Comparison of ENCODE assay signal across 17 cellular contexts in the genomic region with DNA sequence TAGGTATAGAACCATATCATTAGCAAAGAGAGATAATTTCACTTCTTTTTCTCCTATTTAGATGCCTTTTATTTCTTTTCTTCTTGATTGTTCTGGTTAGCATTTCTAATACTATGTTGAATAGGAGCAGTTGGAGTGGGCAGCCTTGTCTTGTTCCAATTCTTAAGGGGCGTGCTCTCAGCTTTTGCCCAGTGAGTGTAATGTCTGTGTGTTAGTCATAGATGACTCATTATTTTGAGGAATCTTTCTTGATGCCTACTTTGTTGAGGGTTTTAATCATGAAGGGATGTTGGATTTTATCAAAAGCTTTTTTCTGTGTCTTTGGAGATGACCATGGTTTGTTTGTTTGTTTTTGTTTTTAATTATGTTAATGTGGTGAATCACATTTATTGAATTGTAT.
DNase-seq lines count a peak whose midpoint lies in the region; ATAC-seq and TF ChIP-seq lines count a peak whose summit lies in the region.
"Had no signal": no experiment of that assay in that cellular context is flagged by ENCODE, and none has a peak within 500 bp of the region (broad histone marks: within the 10 kb centered on the region; RNA-seq: fewer than 3 reads in every experiment).

No MANE protein-coding gene starts in this region.

- DNase-seq in A172 (ENCODE audit: low spot score) (peak; percentile 70), HCEC 1CT (peak; percentile 11), RWPE2 (ENCODE audit: low spot score) (no peak), fibroblast of pulmonary artery (ENCODE audit: low read depth) (peak; percentile 7), GM23338 (ENCODE audit: low spot score) (no peak), AG20443 (ENCODE audit: low spot score) (no peak), AG08395 (ENCODE audit: low spot score) (no peak)
- DNase-seq in stimulated activated CD4-positive, alpha-beta T cell treated with anti-CD3 and anti-CD28 coated beads, Interleukin-12 subunit alpha, Interleukin-12 subunit beta, amount 100 ng/mL, for 4 hours, result no peak
- DNase-seq: activated CD4-positive, alpha-beta T cell treated with anti-CD3 and anti-CD28 coated beads for 4 hours; CD4-positive, CD25-positive, alpha-beta regulatory T cell; cerebellar nuclear complex; hypothalamus; NCI-H1417; OCI-M1; psoas muscle; T-helper 9 cell had no signal

- no peaks in the 10 kb centered on the region for H3K9me3 ChIP-seq in RWPE2 (ENCODE audit: severe bottlenecking)

- no peak overlapping the region for H3K4me3 ChIP-seq in RWPE2 (ENCODE audit: severe bottlenecking)
- H3K4me3 ChIP-seq in fibroblast of pulmonary artery (replicated peaks; ENCODE audit: low read depth, low read length), result no peak overlapping the region
- H3K4me3 ChIP-seq in GM23338, result no peak overlapping the region
- H3K4me3 ChIP-seq: psoas muscle had no signal

- no peaks in the 10 kb centered on the region for H3K79me2 ChIP-seq in GM23338 (replicated peaks; ENCODE audit: insufficient read depth)

- H3K36me3 ChIP-seq in RWPE2 (ENCODE audit: low read depth) (no peaks in the 10 kb centered on the region), GM23338 (ENCODE audit: insufficient read depth) (no peaks in the 10 kb centered on the region)

- H3K27me3 Mint-ChIP-seq in GM23338 (ENCODE audit: insufficient read depth, low read depth, poor library complexity), result no peaks in the 10 kb centered on the region
- H3K27me3 Mint-ChIP-seq: CD4-positive, CD25-positive, alpha-beta regulatory T cell had no signal

- TF ChIP-seq CTCF in RWPE2 (IDR thresholded peaks at IDR 0.05; ENCODE audit: poor library complexity, severe bottlenecking) (no peak), fibroblast of pulmonary artery (IDR thresholded peaks at IDR 0.05; ENCODE audit: low read length, missing control alignments) (no peak), GM23338 (conservative IDR thresholded peaks at IDR 0.05; ENCODE audit: low read depth in 2 of 2) (no peak)

- H3K27ac Mint-ChIP-seq in GM23338, result no peak overlapping the region
- H3K27ac Mint-ChIP-seq: CD4-positive, CD25-positive, alpha-beta regulatory T cell had no signal

- no peaks in the 10 kb centered on the region for H3K4me1 Mint-ChIP-seq in GM23338
- H3K4me1 Mint-ChIP-seq: CD4-positive, CD25-positive, alpha-beta regulatory T cell had no signal

- H3K36me3 Mint-ChIP-seq in GM23338 (ENCODE audit: low read depth), result no peaks in the 10 kb centered on the region
- H3K36me3 Mint-ChIP-seq: CD4-positive, CD25-positive, alpha-beta regulatory T cell had no signal

- H3K27me3 ChIP-seq in RWPE2 (ENCODE audit: insufficient read depth, poor library complexity, severe bottlenecking) (no peaks in the 10 kb centered on the region), GM23338 (ENCODE audit: insufficient read depth) (no peaks in the 10 kb centered on the region)

- H4K20me1 ChIP-seq in GM23338 (replicated peaks; ENCODE audit: insufficient read depth), result no peaks in the 10 kb centered on the region

- H3K4me1 ChIP-seq in RWPE2 (ENCODE audit: insufficient read depth, poor library complexity, severe bottlenecking), result no peaks in the 10 kb centered on the region
- H3K4me1 ChIP-seq in GM23338 (ENCODE audit: insufficient read depth), result no peaks in the 10 kb centered on the region
- H3K4me1 ChIP-seq: psoas muscle had no signal

- H2AFZ ChIP-seq in GM23338, result no peak overlapping the region

- ATAC-seq in RWPE2 (ENCODE audit: low read depth) (peak; percentile 70; the same call in 2 of the 3 replicates), GM23338 (no peak)
- ATAC-seq: psoas muscle had no signal

- no peaks in the 10 kb centered on the region for H3K9me3 Mint-ChIP-seq in GM23338

- H3K27ac ChIP-seq in RWPE2 (ENCODE audit: poor library complexity, severe bottlenecking) (no peak overlapping the region), GM23338 (ENCODE audit: low read depth) (no peak overlapping the region)
- H3K27ac ChIP-seq: KMS-11, psoas muscle had no signal

- H3K9me2 ChIP-seq in GM23338 (ENCODE audit: insufficient read depth), result peaks cover 13% of the 10 kb centered on the region; the same call in 1 of the 2 replicates

- H3K4me3 Mint-ChIP-seq in GM23338, result no peak overlapping the region
- H3K4me3 Mint-ChIP-seq: CD4-positive, CD25-positive, alpha-beta regulatory T cell had no signal

- no peaks in the 10 kb centered on the region for H3F3A ChIP-seq in GM23338 (replicated peaks; ENCODE audit: low read depth)

- H3K4me2 ChIP-seq in GM23338, result no peak overlapping the region
- H3K4me2 ChIP-seq: KMS-11 had no signal

TF ChIP-seq in GM23338, 12 proteins besides CTCF, POLR2A, EP300 and RAD21 (continues in another document):
- TF ChIP-seq POLR2AphosphoS5 (IDR thresholded peaks at IDR 0.05; ENCODE audit: low read depth), result no peak
- TF ChIP-seq, protein P1, sequence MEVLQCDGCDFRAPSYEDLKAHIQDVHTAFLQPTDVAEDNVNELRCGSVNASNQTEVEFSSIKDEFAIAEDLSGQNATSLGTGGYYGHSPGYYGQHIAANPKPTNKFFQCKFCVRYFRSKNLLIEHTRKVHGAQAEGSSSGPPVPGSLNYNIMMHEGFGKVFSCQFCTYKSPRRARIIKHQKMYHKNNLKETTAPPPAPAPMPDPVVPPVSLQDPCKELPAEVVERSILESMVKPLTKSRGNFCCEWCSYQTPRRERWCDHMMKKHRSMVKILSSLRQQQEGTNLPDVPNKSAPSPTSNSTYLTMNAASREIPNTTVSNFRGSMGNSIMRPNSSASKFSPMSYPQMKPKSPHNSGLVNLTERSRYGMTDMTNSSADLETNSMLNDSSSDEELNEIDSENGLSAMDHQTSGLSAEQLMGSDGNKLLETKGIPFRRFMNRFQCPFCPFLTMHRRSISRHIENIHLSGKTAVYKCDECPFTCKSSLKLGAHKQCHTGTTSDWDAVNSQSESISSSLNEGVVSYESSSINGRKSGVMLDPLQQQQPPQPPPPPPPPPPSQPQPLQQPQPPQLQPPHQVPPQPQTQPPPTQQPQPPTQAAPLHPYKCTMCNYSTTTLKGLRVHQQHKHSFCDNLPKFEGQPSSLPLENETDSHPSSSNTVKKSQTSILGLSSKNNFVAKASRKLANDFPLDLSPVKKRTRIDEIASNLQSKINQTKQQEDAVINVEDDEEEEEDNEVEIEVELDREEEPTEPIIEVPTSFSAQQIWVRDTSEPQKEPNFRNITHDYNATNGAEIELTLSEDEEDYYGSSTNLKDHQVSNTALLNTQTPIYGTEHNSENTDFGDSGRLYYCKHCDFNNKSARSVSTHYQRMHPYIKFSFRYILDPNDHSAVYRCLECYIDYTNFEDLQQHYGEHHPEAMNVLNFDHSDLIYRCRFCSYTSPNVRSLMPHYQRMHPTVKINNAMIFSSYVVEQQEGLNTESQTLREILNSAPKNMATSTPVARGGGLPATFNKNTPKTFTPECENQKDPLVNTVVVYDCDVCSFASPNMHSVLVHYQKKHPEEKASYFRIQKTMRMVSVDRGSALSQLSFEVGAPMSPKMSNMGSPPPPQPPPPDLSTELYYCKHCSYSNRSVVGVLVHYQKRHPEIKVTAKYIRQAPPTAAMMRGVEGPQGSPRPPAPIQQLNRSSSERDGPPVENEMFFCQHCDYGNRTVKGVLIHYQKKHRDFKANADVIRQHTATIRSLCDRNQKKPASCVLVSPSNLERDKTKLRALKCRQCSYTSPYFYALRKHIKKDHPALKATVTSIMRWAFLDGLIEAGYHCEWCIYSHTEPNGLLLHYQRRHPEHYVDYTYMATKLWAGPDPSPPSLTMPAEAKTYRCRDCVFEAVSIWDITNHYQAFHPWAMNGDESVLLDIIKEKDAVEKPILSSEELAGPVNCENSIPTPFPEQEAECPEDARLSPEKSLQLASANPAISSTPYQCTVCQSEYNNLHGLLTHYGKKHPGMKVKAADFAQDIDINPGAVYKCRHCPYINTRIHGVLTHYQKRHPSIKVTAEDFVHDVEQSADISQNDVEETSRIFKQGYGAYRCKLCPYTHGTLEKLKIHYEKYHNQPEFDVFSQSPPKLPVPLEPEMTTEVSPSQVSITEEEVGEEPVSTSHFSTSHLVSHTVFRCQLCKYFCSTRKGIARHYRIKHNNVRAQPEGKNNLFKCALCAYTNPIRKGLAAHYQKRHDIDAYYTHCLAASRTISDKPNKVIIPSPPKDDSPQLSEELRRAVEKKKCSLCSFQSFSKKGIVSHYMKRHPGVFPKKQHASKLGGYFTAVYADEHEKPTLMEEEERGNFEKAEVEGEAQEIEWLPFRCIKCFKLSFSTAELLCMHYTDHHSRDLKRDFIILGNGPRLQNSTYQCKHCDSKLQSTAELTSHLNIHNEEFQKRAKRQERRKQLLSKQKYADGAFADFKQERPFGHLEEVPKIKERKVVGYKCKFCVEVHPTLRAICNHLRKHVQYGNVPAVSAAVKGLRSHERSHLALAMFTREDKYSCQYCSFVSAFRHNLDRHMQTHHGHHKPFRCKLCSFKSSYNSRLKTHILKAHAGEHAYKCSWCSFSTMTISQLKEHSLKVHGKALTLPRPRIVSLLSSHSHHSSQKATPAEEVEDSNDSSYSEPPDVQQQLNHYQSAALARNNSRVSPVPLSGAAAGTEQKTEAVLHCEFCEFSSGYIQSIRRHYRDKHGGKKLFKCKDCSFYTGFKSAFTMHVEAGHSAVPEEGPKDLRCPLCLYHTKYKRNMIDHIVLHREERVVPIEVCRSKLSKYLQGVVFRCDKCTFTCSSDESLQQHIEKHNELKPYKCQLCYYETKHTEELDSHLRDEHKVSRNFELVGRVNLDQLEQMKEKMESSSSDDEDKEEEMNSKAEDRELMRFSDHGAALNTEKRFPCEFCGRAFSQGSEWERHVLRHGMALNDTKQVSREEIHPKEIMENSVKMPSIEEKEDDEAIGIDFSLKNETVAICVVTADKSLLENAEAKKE (CRISPR knock-in tag; IDR thresholded peaks at IDR 0.05), result no peak
- no peak for TF ChIP-seq ZNF114 (CRISPR knock-in tag; IDR thresholded peaks at IDR 0.05)
- no peak for TF ChIP-seq EZH2 (IDR thresholded peaks at IDR 0.05; ENCODE audit: low read depth, unreplicated experiment)
- TF ChIP-seq, protein P2, sequence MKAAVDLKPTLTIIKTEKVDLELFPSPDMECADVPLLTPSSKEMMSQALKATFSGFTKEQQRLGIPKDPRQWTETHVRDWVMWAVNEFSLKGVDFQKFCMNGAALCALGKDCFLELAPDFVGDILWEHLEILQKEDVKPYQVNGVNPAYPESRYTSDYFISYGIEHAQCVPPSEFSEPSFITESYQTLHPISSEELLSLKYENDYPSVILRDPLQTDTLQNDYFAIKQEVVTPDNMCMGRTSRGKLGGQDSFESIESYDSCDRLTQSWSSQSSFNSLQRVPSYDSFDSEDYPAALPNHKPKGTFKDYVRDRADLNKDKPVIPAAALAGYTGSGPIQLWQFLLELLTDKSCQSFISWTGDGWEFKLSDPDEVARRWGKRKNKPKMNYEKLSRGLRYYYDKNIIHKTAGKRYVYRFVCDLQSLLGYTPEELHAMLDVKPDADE (IDR thresholded peaks at IDR 0.05), result no peak
- no peak for TF ChIP-seq JUNB (IDR thresholded peaks at IDR 0.05; ENCODE audit: unreplicated experiment)

Comparison
In these comparisons a context has a peak if more than half of its experiments do, and no peak if none do; other contexts are left out.
1. DNase-seq: peak in A172 (single experiment), HCEC 1CT (single experiment) and fibroblast of pulmonary artery (single experiment); none in RWPE2 (single experiment), stimulated activated CD4-positive, alpha-beta T cell treated with anti-CD3 and anti-CD28 coated beads, Interleukin-12 subunit alpha, Interleukin-12 subunit beta, amount 100 ng/mL, for 4 hours (single experiment), GM23338 (single experiment), AG20443 (single experiment) and AG08395 (single experiment).